27 cellular contexts compared by ENCODE assay signal in genomic region chr6:156351346-156351966, GRCh38.
"Had no signal": no experiment of that assay in that cellular context is flagged by ENCODE, and none has a peak within 500 bp of the region (broad histone marks: within the 10 kb centered on the region; RNA-seq: fewer than 3 reads in every experiment).

No MANE protein-coding gene starts in this region.

- H3K27me3 ChIP-seq: ascending aorta, breast epithelium, cardiac muscle cell, colonic mucosa had no signal

- DNase-seq: activated B cell treated with CpG ODN at 0.5 μM for 24 hours; activated CD4-positive, alpha-beta memory T cell treated with anti-CD3 and anti-CD28 coated beads, Interleukin-2, amount 10 ng/mL, durations not matched to agents 7 days and 5 days; activated CD4-positive, alpha-beta T cell treated with anti-CD3 and anti-CD28 coated beads for 48 hours; activated CD4-positive, alpha-beta T cell treated with anti-CD3 and anti-CD28 coated beads, Interleukin-2, amount 50 U/mL, for 4 hours; activated CD8-positive, alpha-beta memory T cell treated with anti-CD3 and anti-CD28 coated beads, Interleukin-2, amount 50 U/mL, for 48 hours; activated gamma-delta T cell; activated naive CD4-positive, alpha-beta T cell; activated naive CD4-positive, alpha-beta T cell treated with anti-CD3 and anti-CD28 coated beads, Interleukin-2, amount 10 ng/mL, durations not matched to agents 7 days and 5 days; activated naive CD8-positive, alpha-beta T cell treated with anti-CD3 and anti-CD28 coated beads, Interleukin-2, amount 10 ng/mL, durations not matched to agents 7 days and 5 days; activated T-cell treated with anti-CD3 and anti-CD28 coated beads for 4 hours; activated T-cell treated with anti-CD3 and anti-CD28 coated beads, Interleukin-2, amount 50 U/mL, for 24 hours; activated T-cell treated with anti-CD3 and anti-CD28 coated beads, Interleukin-2, amount 50 U/mL, for 72 hours; central memory CD4-positive, alpha-beta T cell; cerebellar nuclear complex; colonic mucosa; effector CD8-positive, alpha-beta T cell; foreskin fibroblast; glutamatergic neuron; hippocampal formation; T-helper 9 cell; WERI-Rb-1 had no signal

- H3K4me1 ChIP-seq: ascending aorta, breast epithelium, colonic mucosa had no signal

- H3K36me3 ChIP-seq: ascending aorta, breast epithelium, cardiac muscle cell, colonic mucosa, WERI-Rb-1 had no signal

- ATAC-seq: activated CD4-positive, CD25-positive, alpha-beta regulatory T cell treated with anti-CD3 and anti-CD28 coated beads, Interleukin-2, amount 50 U/mL, for 24 hours; activated naive CD4-positive, alpha-beta T cell treated with anti-CD3 and anti-CD28 coated beads, Interleukin-2, amount 50 U/mL, for 72 hours; activated T-cell treated with anti-CD3 and anti-CD28 coated beads, Interleukin-2, amount 50 U/mL, for 72 hours had no signal

- H3K27ac ChIP-seq: ascending aorta, breast epithelium, cardiac muscle cell, colonic mucosa, epithelial cell of prostate, WERI-Rb-1 had no signal

- H3K9me3 ChIP-seq: ascending aorta, breast epithelium, colonic mucosa had no signal

- H3K4me3 ChIP-seq: ascending aorta, breast epithelium, cardiac muscle cell, colonic mucosa had no signal
